In genomic region chr2:218406209-218406948, GRCh38 we compare ENCODE assay signal across 8 cellular contexts. TPM values are rescaled to one million over a fixed set of nuclear protein-coding genes. Genes with fewer than 3 reads are reported as not detected.
DNase-seq lines count a peak whose midpoint lies in the region; ATAC-seq and TF ChIP-seq lines count a peak whose summit lies in the region.

No MANE protein-coding gene starts in this region.

- H2AFZ ChIP-seq in IMR-90 (replicated peaks; ENCODE audit: low read length, poor library complexity) (peak overlapping the region; percentile 96), OCI-LY1 (ENCODE audit: low read length) (no peak overlapping the region)

- H3K9me3 ChIP-seq in IMR-90 (ENCODE audit: control insufficient read depth, insufficient read depth, low read length) (no peaks in the 10 kb centered on the region), OCI-LY1 (ENCODE audit: low read length) (no peaks in the 10 kb centered on the region), mucosa of descending colon (no peaks in the 10 kb centered on the region)

- peaks cover 4% of the 10 kb centered on the region; the same call in 1 of the 2 replicates for H3K9me1 ChIP-seq in IMR-90 (ENCODE audit: insufficient read depth, low read length)

- H4K20me1 ChIP-seq in IMR-90 (ENCODE audit: insufficient read depth, low read length) (0 out of 2 replicates have a peak, but pooled peaks cover 8% of the 10 kb centered on the region), OCI-LY1 (ENCODE audit: insufficient read depth, low read length) (no peaks in the 10 kb centered on the region)

- H2AK9ac ChIP-seq in IMR-90 (replicated peaks; ENCODE audit: low read depth, low read length, poor library complexity): peak overlapping the region; percentile 98

- no peak overlapping the region for H2BK20ac ChIP-seq in IMR-90 (ENCODE audit: low read depth, low read length)

- H3K27ac ChIP-seq in IMR-90 (ENCODE audit: insufficient read depth, low read length) (peak overlapping the region; percentile 78), OCI-LY1 (ENCODE audit: low read depth, low read length, poor library complexity, severe bottlenecking) (peak overlapping the region; percentile 74)

- peak overlapping the region; percentile 74 for H2BK5ac ChIP-seq in IMR-90 (ENCODE audit: low read depth, low read length, poor library complexity, severe bottlenecking)

- H3K9ac ChIP-seq in IMR-90 (ENCODE audit: low read depth, low read length) (peak overlapping the region; percentile 73), OCI-LY1 (ENCODE audit: low read length) (peak overlapping the region; percentile 61)

- H3K4ac ChIP-seq in IMR-90 (ENCODE audit: low read depth, low read length): peak overlapping the region; percentile 87

- peak overlapping the region; percentile 72 for H3K14ac ChIP-seq in IMR-90 (replicated peaks; ENCODE audit: low read depth, low read length)

- intact Hi-C loops in IMR-90 (cut with micrococcal nuclease): loop anchor here (1.0 kb wide), 3 partner anchors 60 to 242 kb away; partner anchors contain the start of genes CNOT9 and USP37
- intact Hi-C loops in mucosa of descending colon (cut with DNase I, micrococcal nuclease): no loop called here

- no TSS peak for BruUV-seq in IMR-90 (replicated peaks; lab: Mats Ljungman, UMichigan)

- CTCF ChIA-PET in IMR-90 (lab: Yijun Ruan, JAX): interaction anchor here (0.6 kb wide), 1 partner anchor 49 kb away, joined by 3 read pairs; no protein-coding TSS in a partner anchor

- peak; percentile 42; the same call in 1 of the 2 replicates for TF ChIP-seq POLR2A in IMR-90 (IDR thresholded peaks at IDR 0.05; ENCODE audit: low read depth, low read length)

- H4K8ac ChIP-seq in IMR-90 (ENCODE audit: low read depth in 2 of 2, low read length in 2 of 2): peak overlapping the region; percentile 79 to 97

- H3K4me3 ChIP-seq in IMR-90 (ENCODE audit: insufficient read depth, low read depth, low read length) (peak overlapping the region; percentile 44), OCI-LY1 (ENCODE audit: low read depth, low read length, poor library complexity, severe bottlenecking) (peak overlapping the region; percentile 57), mucosa of descending colon (no peak overlapping the region)

- H3K4me1 ChIP-seq in IMR-90 (ENCODE audit: control insufficient read depth, insufficient read depth, low read length) (peaks cover 17% of the 10 kb centered on the region), OCI-LY1 (ENCODE audit: insufficient read depth, low read length, severe bottlenecking) (peaks cover 43% of the 10 kb centered on the region), mucosa of descending colon (ENCODE audit: low read depth) (peaks cover 27% of the 10 kb centered on the region)

- POLR2A ChIA-PET in IMR-90 (lab: Charles Lee; ENCODE audit: unreplicated experiment): no interaction called here

- H3K36me3 ChIP-seq in IMR-90 (ENCODE audit: control insufficient read depth, insufficient read depth, low read length) (peaks cover 26% of the 10 kb centered on the region), OCI-LY1 (ENCODE audit: insufficient read depth, low read length) (peaks cover 30% of the 10 kb centered on the region), mucosa of descending colon (ENCODE audit: low read depth) (no peaks in the 10 kb centered on the region)

- peak overlapping the region; percentile 85 for H3K23ac ChIP-seq in IMR-90 (ENCODE audit: low read depth, low read length)

- H3K79me1 ChIP-seq in IMR-90 (ENCODE audit: low read depth in 1 of 2, low read length in 2 of 2): peaks cover 0 to 27% of the 10 kb centered on the region in 2 experiments; a peak in 2 of 4 replicates

- peak overlapping the region; percentile 45 for H3K56ac ChIP-seq in IMR-90 (ENCODE audit: extremely low read depth, insufficient read depth, low read length)

- no peaks in the 10 kb centered on the region for H3K79me2 ChIP-seq in OCI-LY1 (ENCODE audit: insufficient read depth, low read length)

- H3K18ac ChIP-seq in IMR-90 (ENCODE audit: low read depth, low read length): peak overlapping the region; percentile 88

- ATAC-seq in GM21529 (IDR thresholded peaks at IDR 0.05; ENCODE audit: unreplicated experiment) (peak; percentile 83), IMR-90 (ENCODE audit: low read depth) (peak; percentile 93), mucosa of descending colon (peak; percentile 88)

- H3K9me2 ChIP-seq in OCI-LY1 (ENCODE audit: low read depth, low read length): no peaks in the 10 kb centered on the region

- 0% methylated on average over 26 of the region's 56 CpGs; no CpG with 5 or more reads in 1 of the 2 experiments for WGBS in IMR-90 (ENCODE audit: extremely low coverage in 2 of 2, insufficient read length in 1 of 2), 2 experiments

- dilution Hi-C loops in IMR-90 (cut with HindIII; ENCODE audit: low sequenced_read_pairs, unreplicated experiment): no loop called here

- in situ Hi-C loops in IMR-90 (cut with MboI; ENCODE audit: low sequenced_read_pairs): loop anchor here (5.0 to 10.0 kb wide), 2 partner anchors 56 to 248 kb away; partner anchors contain the start of genes BCS1L and ZNF142

- no peaks in the 10 kb centered on the region for H3F3A ChIP-seq in OCI-LY1 (ENCODE audit: insufficient read depth, low read length)

- H2BK120ac ChIP-seq in IMR-90 (ENCODE audit: low read depth, low read length): peak overlapping the region; percentile 21

- TF ChIP-seq CTCF in IMR-90 (conservative IDR thresholded peaks at IDR 0.05; ENCODE audit: low read depth, low read length) (peak; percentile 88), OCI-LY1 (IDR thresholded peaks at IDR 0.05; ENCODE audit: low read length) (peak; percentile 85), mucosa of descending colon (IDR thresholded peaks at IDR 0.05) (peak; percentile 71)

- peak overlapping the region; percentile 78 for H4K91ac ChIP-seq in IMR-90 (ENCODE audit: insufficient read depth, low read depth, low read length)

- DNase-seq in DMS153 treated with DMSO at 0.1 percent for 48 hours (lab: John Stamatoyannopoulos, UW; ENCODE audit: unreplicated experiment) (peak; percentile 99), IMR-90 (peak; percentile 89), activated T-cell treated with anti-CD3 and anti-CD28 coated beads for 1 hour (ENCODE audit: low read depth) (peak; percentile 92), epidermal melanocyte (ENCODE audit: insufficient read length, low spot score) (peak; percentile 95), mucosa of descending colon (peak; percentile 98 to 99 (median 99))
- DNase-seq in stimulated activated CD8-positive, alpha-beta memory T cell treated with anti-CD3 and anti-CD28 coated beads, Interleukin-4, amount 100 ng/mL, for 1 hour (ENCODE audit: low read depth in 2 of 2, low spot score in 1 of 2): peak; percentile 80 to 89

- H3K4me2 ChIP-seq in IMR-90 (ENCODE audit: low read depth, low read length) (peak overlapping the region; percentile 94), OCI-LY1 (ENCODE audit: low read length) (peak overlapping the region; percentile 67)

- H3K27me3 ChIP-seq in IMR-90 (ENCODE audit: control insufficient read depth, insufficient read depth, low read length): no peaks in the 10 kb centered on the region
- H3K27me3 ChIP-seq in OCI-LY1 (ENCODE audit: insufficient read depth, low read length): no peaks in the 10 kb centered on the region

- peak; percentile 79 for TF ChIP-seq RAD21 in IMR-90 (IDR thresholded peaks at IDR 0.05; ENCODE audit: low read length)

- peak overlapping the region; percentile 95 for H4K5ac ChIP-seq in IMR-90 (ENCODE audit: low read depth, low read length)

- peak overlapping the region; percentile 79 for H2AK5ac ChIP-seq in IMR-90 (ENCODE audit: low read depth, low read length)

- peak overlapping the region; percentile 34; the same call in 1 of the 3 replicates for H2BK15ac ChIP-seq in IMR-90 (ENCODE audit: low read depth, low read length)

TF ChIP-seq in IMR-90, 13 proteins besides CTCF, POLR2A, EP300 and RAD21:
- TF ChIP-seq MXI1 (IDR thresholded peaks at IDR 0.05; ENCODE audit: borderline replicate concordance, low read depth, low read length) (no peak), MAZ (IDR thresholded peaks at IDR 0.05; ENCODE audit: borderline replicate concordance, low read depth, low read length) (peak; percentile 80; the same call in 1 of the 2 replicates), CEBPB (IDR thresholded peaks at IDR 0.05; ENCODE audit: low read depth, low read length) (peak; percentile 66), SMC3 (IDR thresholded peaks at IDR 0.05; ENCODE audit: low read depth, low read length) (peak; percentile 55)

RNA-seq across cellular contexts. Expression of gene CTDSP1, which starts 6.7 kb away (rescaled TPM):
- total RNA-seq in IMR-90 (2012; rRNA removed) (17.5 and 19.7 TPM in 2 replicates), mucosa of descending colon (100 to 1,000 TPM; 142 to 221 (median 165) TPM)
- 64.3 and 68.2 TPM in 2 replicates for polyA plus RNA-seq in IMR-90 (2012; rRNA removed)
- 61.8 and 79.5 TPM in 2 replicates for polyA plus RNA-seq in IMR-90 (2012; cell fraction: cytosol; rRNA removed)
- 64.2 and 103 TPM in 2 replicates for polyA plus RNA-seq in IMR-90 (2012; cell fraction: nucleus; rRNA removed; ENCODE audit: low replicate concordance)

RNA-seq across cellular contexts. Expression of gene VIL1, which starts 12.5 kb away (rescaled TPM):
- total RNA-seq in IMR-90 (2012; rRNA removed): not detected in 2 replicates
- not detected in 2 replicates for polyA plus RNA-seq in IMR-90 (2012; rRNA removed)
- not detected in 2 replicates for polyA plus RNA-seq in IMR-90 (2012; cell fraction: cytosol; rRNA removed)
- not detected in 2 replicates for polyA plus RNA-seq in IMR-90 (2012; cell fraction: nucleus; rRNA removed; ENCODE audit: low replicate concordance)
- 100 to 1,000 TPM; 194 to 550 (median 341) TPM for total RNA-seq in mucosa of descending colon

RNA-seq across cellular contexts. Expression of gene SLC11A1, which starts 24.3 kb away (rescaled TPM):
- under 0.01 TPM in 2 replicates for total RNA-seq in IMR-90 (2012; rRNA removed)
- 0.03 and 0.07 TPM in 2 replicates for polyA plus RNA-seq in IMR-90 (2012; rRNA removed)
- 0.02 and 0.03 TPM in 2 replicates for polyA plus RNA-seq in IMR-90 (2012; cell fraction: cytosol; rRNA removed)
- polyA plus RNA-seq in IMR-90 (2012; cell fraction: nucleus; rRNA removed; ENCODE audit: low replicate concordance): 0.06 and 0.07 TPM in 2 replicates
- 1 to 10 TPM; 1.2 to 7.8 (median 5.3) TPM for total RNA-seq in mucosa of descending colon

RNA-seq across cellular contexts. Expression of gene CATIP, which starts 49.7 kb away (rescaled TPM):
- total RNA-seq in IMR-90 (2012; rRNA removed): not detected in 2 replicates
- polyA plus RNA-seq in IMR-90 (2012; rRNA removed): not detected in 2 replicates
- not detected in 2 replicates for polyA plus RNA-seq in IMR-90 (2012; cell fraction: cytosol; rRNA removed)
- not detected in 2 replicates for polyA plus RNA-seq in IMR-90 (2012; cell fraction: nucleus; rRNA removed; ENCODE audit: low replicate concordance)
- total RNA-seq in mucosa of descending colon: not detected

Comparison
In these comparisons a context has a peak if more than half of its experiments do, and no peak if none do; other contexts are left out.
1. RNA of gene VIL1, which starts 12.5 kb away (total RNA-seq): 194 to 550 TPM in mucosa of descending colon; not detected in IMR-90; every median in the first group is over 100 times any median in the second.
2. Peak in every context shown above with its lines, with median percentiles within 50 percentile points of each other: DNase-seq, ATAC-seq and CTCF ChIP-seq.